25 cellular contexts compared by ENCODE assay signal in genomic region chr13:53013113-53013512, GRCh38. TPM values are rescaled to one million over a fixed set of nuclear protein-coding genes. Genes with fewer than 3 reads are reported as not detected.
"Had no signal": no experiment of that assay in that cellular context is flagged by ENCODE, and none has a peak within 500 bp of the region (broad histone marks: within the 10 kb centered on the region; RNA-seq: fewer than 3 reads in every experiment).

No MANE protein-coding gene starts in this region.

- H3K9ac ChIP-seq: parathyroid adenoma had no signal

- H3K27ac ChIP-seq: epithelial cell of prostate, esophagus muscularis mucosa, gastrocnemius medialis, parathyroid adenoma, prostate gland, testis, tibial nerve, upper lobe of right lung, vagina had no signal

- H3K4me3 ChIP-seq: esophagus muscularis mucosa, gastrocnemius medialis, prostate gland, spleen, testis, tibial nerve, upper lobe of right lung, vagina had no signal

- H3K36me3 ChIP-seq: esophagus muscularis mucosa, gastrocnemius medialis, prostate gland, spleen, tibial nerve, upper lobe of right lung, vagina had no signal

- H3K27me3 Mint-ChIP-seq: dendritic cell treated with granulocyte-macrophage colony-stimulating factor and Interleukin-4, amounts not matched to agents 40 ng/mL and 50 ng/mL, for 4 days had no signal

- DNase-seq: effector memory CD8-positive, alpha-beta T cell; gastrocnemius medialis; glutamatergic neuron; islet precursor cell; mammary epithelial cell; natural killer cell; retina; spleen; stimulated activated CD4-positive, alpha-beta T cell treated with anti-CD3 and anti-CD28 coated beads, Interleukin-2, amount 100 ng/mL, for 24 hours; stimulated activated CD4-positive, alpha-beta T cell treated with anti-CD3 and anti-CD28 coated beads, Interleukin-4, amount 100 ng/mL, for 4 hours; stimulated activated naive B cell treated with anti-CD40 and anti-IgM and Interleukin-4, amounts not matched to agents 10 μg/mL and 1 μg/mL and 100 μg/mL, for 72 hours; stimulated activated naive CD8-positive, alpha-beta T cell treated with anti-CD3 and anti-CD28 coated beads, Interleukin-15, amount 100 ng/mL, for 72 hours; testis; upper lobe of right lung had no signal

- H3K9me3 Mint-ChIP-seq: dendritic cell treated with granulocyte-macrophage colony-stimulating factor and Interleukin-4, amounts not matched to agents 40 ng/mL and 50 ng/mL, for 4 days; natural killer cell; stimulated activated naive B cell treated with anti-CD40 and anti-IgM and Interleukin-4, amounts not matched to agents 10 μg/mL and 1 μg/mL and 100 μg/mL, for 72 hours; stimulated activated naive CD8-positive, alpha-beta T cell treated with anti-CD3 and anti-CD28 coated beads, Interleukin-15, amount 100 ng/mL, for 72 hours had no signal

- ATAC-seq: effector memory CD8-positive, alpha-beta T cell; gastrocnemius medialis; left lobe of liver; natural killer cell; sciatic nerve; stimulated activated naive CD8-positive, alpha-beta T cell treated with anti-CD3 and anti-CD28 coated beads, Interleukin-15, amount 100 ng/mL, for 72 hours; upper lobe of right lung had no signal

- H3K4me1 Mint-ChIP-seq: stimulated activated naive CD8-positive, alpha-beta T cell treated with anti-CD3 and anti-CD28 coated beads, Interleukin-15, amount 100 ng/mL, for 72 hours had no signal

- H2AFZ ChIP-seq: parathyroid adenoma had no signal

- H3K79me2 ChIP-seq: parathyroid adenoma had no signal

- H3K36me3 Mint-ChIP-seq: natural killer cell; stimulated activated naive B cell treated with anti-CD40 and anti-IgM and Interleukin-4, amounts not matched to agents 10 μg/mL and 1 μg/mL and 100 μg/mL, for 72 hours had no signal

- H3K27me3 ChIP-seq: esophagus muscularis mucosa, gastrocnemius medialis, spleen, testis, tibial nerve, upper lobe of right lung, vagina had no signal

- H3K9me3 ChIP-seq: esophagus muscularis mucosa, gastrocnemius medialis, prostate gland, spleen, testis, tibial nerve, upper lobe of right lung, vagina had no signal

- H3K4me3 Mint-ChIP-seq: dendritic cell treated with granulocyte-macrophage colony-stimulating factor and Interleukin-4, amounts not matched to agents 40 ng/mL and 50 ng/mL, for 4 days; effector memory CD8-positive, alpha-beta T cell; natural killer cell; neural crest cell; stimulated activated naive B cell treated with anti-CD40 and anti-IgM and Interleukin-4, amounts not matched to agents 10 μg/mL and 1 μg/mL and 100 μg/mL, for 72 hours; stimulated activated naive CD8-positive, alpha-beta T cell treated with anti-CD3 and anti-CD28 coated beads, Interleukin-15, amount 100 ng/mL, for 72 hours had no signal

- H3K4me1 ChIP-seq: esophagus muscularis mucosa, gastrocnemius medialis, parathyroid adenoma, prostate gland, testis, tibial nerve, upper lobe of right lung had no signal

- H3K27ac Mint-ChIP-seq: dendritic cell treated with granulocyte-macrophage colony-stimulating factor and Interleukin-4, amounts not matched to agents 40 ng/mL and 50 ng/mL, for 4 days; effector memory CD8-positive, alpha-beta T cell; natural killer cell; stimulated activated naive B cell treated with anti-CD40 and anti-IgM and Interleukin-4, amounts not matched to agents 10 μg/mL and 1 μg/mL and 100 μg/mL, for 72 hours; stimulated activated naive CD8-positive, alpha-beta T cell treated with anti-CD3 and anti-CD28 coated beads, Interleukin-15, amount 100 ng/mL, for 72 hours had no signal

RNA-seq across cellular contexts. Expression of gene OLFM4, which starts 15.5 kb away (rescaled TPM):
- total RNA-seq: mammary epithelial cell, myocyte, natural killer cell, neural crest cell, upper lobe of right lung had no signal
- polyA plus RNA-seq: mammary epithelial cell had no signal
